ENCODE assay signal across 17 cellular contexts in the genomic region with DNA sequence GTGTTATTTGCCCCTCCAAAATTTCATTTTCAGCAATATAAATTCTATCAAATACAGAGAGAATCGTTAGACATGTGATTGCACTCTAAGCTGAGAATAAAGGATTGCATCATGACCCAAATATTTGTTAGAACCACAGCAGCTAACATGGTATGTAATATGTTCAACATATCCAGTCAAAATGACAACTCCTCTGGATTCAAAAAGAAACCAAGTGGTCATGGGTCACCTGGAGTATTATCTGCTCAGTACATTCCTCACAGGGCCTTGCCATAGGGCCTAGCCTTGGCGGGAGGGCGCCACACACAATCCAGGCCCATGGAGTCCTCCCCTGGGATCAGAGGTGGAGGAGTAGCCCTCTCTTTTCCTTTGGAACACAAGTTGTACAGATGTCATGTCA.
DNase-seq lines count a peak whose midpoint lies in the region; ATAC-seq lines count a peak whose summit lies in the region.
"Had no signal": no experiment of that assay in that cellular context is flagged by ENCODE, and none has a peak within 500 bp of the region (broad histone marks: within the 10 kb centered on the region; RNA-seq: fewer than 3 reads in every experiment).

No MANE protein-coding gene starts in this region.

- no peak overlapping the region for H2BK120ac ChIP-seq in mesenchymal stem cell (ENCODE audit: low read depth, low read length)

- peaks cover 2 to 4% of the 10 kb centered on the region in 2 experiments for H3K27me3 ChIP-seq in mesenchymal stem cell (ENCODE audit: control insufficient read depth in 1 of 2, insufficient read depth in 1 of 2, low read length in 2 of 2)

- WGBS in mesenchymal stem cell: 64% methylated on average over 3 of the region's 3 CpGs

- H3K9ac ChIP-seq in mesenchymal stem cell (ENCODE audit: low read length): no peak overlapping the region

- H3K4me3 ChIP-seq in mesenchymal stem cell (ENCODE audit: insufficient read depth in 1 of 2, low read depth in 1 of 2, low read length in 2 of 2): no peak overlapping the region

- H3K27ac Mint-ChIP-seq in activated naive CD4-positive, alpha-beta T cell treated with anti-CD3 and anti-CD28 coated beads, Interleukin-2, amount 50 U/mL, for 72 hours: no peak overlapping the region
- H3K27ac Mint-ChIP-seq: activated CD4-positive, alpha-beta memory T cell treated with anti-CD3 and anti-CD28 coated beads, Interleukin-2, amount 10 ng/mL, durations not matched to agents 7 days and 5 days; activated naive CD8-positive, alpha-beta T cell; memory B cell; nephron had no signal

- H3K9me3 Mint-ChIP-seq in activated naive CD4-positive, alpha-beta T cell treated with anti-CD3 and anti-CD28 coated beads, Interleukin-2, amount 50 U/mL, for 72 hours: peaks cover 0 to 13% of the 10 kb centered on the region in 2 donors
- H3K9me3 Mint-ChIP-seq: activated CD4-positive, alpha-beta memory T cell treated with anti-CD3 and anti-CD28 coated beads, Interleukin-2, amount 10 ng/mL, durations not matched to agents 7 days and 5 days; central memory CD8-positive, alpha-beta T cell had no signal

- no peak overlapping the region for H4K8ac ChIP-seq in mesenchymal stem cell (ENCODE audit: low read length)

- H3K4ac ChIP-seq in mesenchymal stem cell (ENCODE audit: low read depth in 1 of 2, low read length in 2 of 2): peak overlapping the region in 1 of 2 experiments; percentile 67

- peak overlapping the region in 1 of 2 experiments; percentile 77 for H2BK12ac ChIP-seq in mesenchymal stem cell (ENCODE audit: low read length in 2 of 2)

- H3K14ac ChIP-seq in mesenchymal stem cell (ENCODE audit: low read length in 2 of 2): peak overlapping the region in 1 of 2 experiments; percentile 96

- ATAC-seq in activated naive CD4-positive, alpha-beta T cell treated with anti-CD3 and anti-CD28 coated beads, Interleukin-2, amount 50 U/mL, for 72 hours: no peak
- ATAC-seq: activated T-cell treated with anti-CD3 and anti-CD28 coated beads, Interleukin-2, amount 50 U/mL, for 4 hours had no signal

- H2BK15ac ChIP-seq in mesenchymal stem cell (ENCODE audit: low read depth, poor library complexity, severe bottlenecking): no peak overlapping the region

- H3K9me3 ChIP-seq in mesenchymal stem cell (ENCODE audit: control insufficient read depth, low read length): peaks cover 4% of the 10 kb centered on the region
- H3K9me3 ChIP-seq: Caco-2 had no signal

- DNase-seq in AG20443 (ENCODE audit: low spot score) (peak; percentile 36), NCI-H226 (peak; percentile 26), ecto neural progenitor cell (ENCODE audit: low spot score) (peak; percentile 22), mesenchymal stem cell (peak; percentile 73), Kasumi-1 (lab: John Stamatoyannopoulos, UW) (no peak)
- DNase-seq in activated CD4-positive, alpha-beta T cell treated with anti-CD3 and anti-CD28 coated beads for 4 hours: no peak
- DNase-seq in activated CD4-positive, CD25-positive, alpha-beta regulatory T cell treated with anti-CD3 and anti-CD28 coated beads, Interleukin-2, amount 50 U/mL, for 72 hours: no peak
- no peak for DNase-seq in activated naive CD4-positive, alpha-beta T cell treated with anti-CD3 and anti-CD28 coated beads, Interleukin-2, amount 50 U/mL, for 72 hours (ENCODE audit: low spot score in 2 of 2)
- DNase-seq: activated CD4-positive, alpha-beta memory T cell treated with anti-CD3 and anti-CD28 coated beads, Interleukin-2, amount 10 ng/mL, durations not matched to agents 7 days and 5 days; activated T-cell treated with anti-CD3 and anti-CD28 coated beads, Interleukin-2, amount 50 U/mL, for 4 hours; AML-193; Caco-2; NCI-H187 had no signal

- H3K36me3 Mint-ChIP-seq in activated naive CD4-positive, alpha-beta T cell treated with anti-CD3 and anti-CD28 coated beads, Interleukin-2, amount 50 U/mL, for 72 hours: peaks cover 0 to 15% of the 10 kb centered on the region in 2 donors

- H3K4me1 ChIP-seq in mesenchymal stem cell (ENCODE audit: control insufficient read depth, insufficient read depth, low read depth, low read length): peaks cover 9% of the 10 kb centered on the region
- H3K4me1 ChIP-seq: Caco-2 had no signal

- H4K91ac ChIP-seq in mesenchymal stem cell (ENCODE audit: low read length): no peak overlapping the region

- H3K4me2 ChIP-seq in mesenchymal stem cell (ENCODE audit: low read length, poor library complexity, severe bottlenecking): no peak overlapping the region

- H3K36me3 ChIP-seq in mesenchymal stem cell (ENCODE audit: control insufficient read depth in 1 of 2, insufficient read depth in 2 of 2, low read depth in 1 of 2, low read length in 2 of 2): no peaks in the 10 kb centered on the region

- H2AK5ac ChIP-seq in mesenchymal stem cell (ENCODE audit: low read length, severe bottlenecking): no peak overlapping the region

- peak overlapping the region in 1 of 2 experiments; percentile 50 for H3K18ac ChIP-seq in mesenchymal stem cell (ENCODE audit: low read depth in 1 of 2, low read length in 2 of 2)

- H2AFZ ChIP-seq in mesenchymal stem cell (ENCODE audit: low read depth, low read length): no peak overlapping the region

- H3K79me1 ChIP-seq in mesenchymal stem cell (replicated peaks; ENCODE audit: low read length, poor library complexity, severe bottlenecking): no peaks in the 10 kb centered on the region

- H3K27ac ChIP-seq in mesenchymal stem cell (ENCODE audit: low read length, poor library complexity, severe bottlenecking): peak overlapping the region; percentile 48

- H3K23ac ChIP-seq in mesenchymal stem cell (ENCODE audit: low read length in 2 of 2): no peak overlapping the region

- no peak overlapping the region for H2BK5ac ChIP-seq in mesenchymal stem cell (ENCODE audit: low read depth, low read length, poor library complexity, severe bottlenecking)

Comparison
In these comparisons a context has a peak if more than half of its experiments do, and no peak if none do; other contexts are left out.
1. DNase-seq: peak in AG20443 (single experiment), NCI-H226 (single experiment), ecto neural progenitor cell (single experiment) and mesenchymal stem cell (single experiment); none in activated CD4-positive, alpha-beta T cell treated with anti-CD3 and anti-CD28 coated beads for 4 hours (0 of 2), activated CD4-positive, CD25-positive, alpha-beta regulatory T cell treated with anti-CD3 and anti-CD28 coated beads, Interleukin-2, amount 50 U/mL, for 72 hours (single experiment), Kasumi-1 (0 of 2) and activated naive CD4-positive, alpha-beta T cell treated with anti-CD3 and anti-CD28 coated beads, Interleukin-2, amount 50 U/mL, for 72 hours (0 of 2).